In the genomic region with DNA sequence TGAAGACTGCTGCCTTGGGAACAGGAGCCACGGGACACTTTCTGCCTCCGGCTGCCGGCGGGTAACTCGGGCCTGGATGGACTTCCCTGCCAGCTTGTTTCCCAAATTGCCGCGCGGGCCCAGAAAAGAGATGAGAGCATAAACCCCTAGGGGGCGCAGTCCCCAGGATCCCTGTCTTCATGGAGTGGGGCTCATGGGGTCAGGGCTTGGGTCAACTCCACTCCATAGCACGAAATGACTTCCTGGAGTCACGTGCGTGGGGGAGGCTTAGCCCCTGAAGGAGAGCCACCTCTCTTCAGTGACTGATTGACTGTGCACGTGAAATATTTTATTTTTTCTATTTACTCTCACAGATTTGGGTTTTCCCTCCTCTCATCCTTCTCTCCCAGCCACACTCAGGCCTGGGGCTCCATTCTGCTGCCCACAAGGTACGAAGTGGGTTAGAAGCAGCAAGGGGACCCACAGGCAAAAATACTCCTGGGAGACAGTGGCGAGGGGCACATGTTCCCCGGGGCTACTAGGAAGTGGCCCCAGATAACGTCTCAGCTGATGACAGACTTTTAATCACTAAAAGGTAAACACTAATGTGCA, we compare ENCODE assay signal across 8 cellular contexts. TPM values are rescaled to one million over a fixed set of nuclear protein-coding genes. Genes with fewer than 3 reads are reported as not detected.
DNase-seq lines count a peak whose midpoint lies in the region; ATAC-seq and TF ChIP-seq lines count a peak whose summit lies in the region.

No MANE protein-coding gene starts in this region.

- H4K91ac ChIP-seq in neuronal stem cell (ENCODE audit: low read depth, low read length, poor library complexity), result no peak overlapping the region

- TF ChIP-seq CTCF in LNCaP clone FGC (IDR thresholded peaks at IDR 0.05; ENCODE audit: control insufficient read depth, extremely low read depth, insufficient read depth), result peak; percentile 43
- peak in 2 of 3 donors; percentile 30 to 32 for TF ChIP-seq CTCF in breast epithelium (IDR thresholded peaks at IDR 0.05)

- peak overlapping the region; percentile 29 to 72 for H3K27ac ChIP-seq in breast epithelium
- no peak overlapping the region for H3K27ac ChIP-seq in neuronal stem cell (replicated peaks; ENCODE audit: low read length)

- peak overlapping the region; percentile 5 for H2AFZ ChIP-seq in neuronal stem cell (ENCODE audit: low read length)

- no peaks in the 10 kb centered on the region for H3K9me3 Mint-ChIP-seq in activated CD4-positive, alpha-beta T cell treated with anti-CD3 and anti-CD28 coated beads, Interleukin-2, amount 10 ng/mL, durations not matched to agents 24 days and 14 days

- intact Hi-C loops in activated CD4-positive, alpha-beta T cell treated with anti-CD3 and anti-CD28 coated beads, Interleukin-2, amount 10 ng/mL, durations not matched to agents 24 days and 14 days (cut with micrococcal nuclease), result loop anchor here (1.0 to 10.0 kb wide), 3 partner anchors 81 to 359 kb away; no protein-coding TSS in a partner anchor
- intact Hi-C loops in breast epithelium (cut with DNase I; ENCODE audit: low total_unique reads), result no loop called here

- H3K9me3 ChIP-seq in breast epithelium (no peaks in the 10 kb centered on the region), neuronal stem cell (replicated peaks in 1 of 2; ENCODE audit: control insufficient read depth in 2 of 2, insufficient read depth in 1 of 2, low read depth in 1 of 2, low read length in 2 of 2) (no peaks in the 10 kb centered on the region)

- no peak overlapping the region for H3K4ac ChIP-seq in neuronal stem cell (ENCODE audit: low read length)

- no peak overlapping the region for H3K23ac ChIP-seq in neuronal stem cell (ENCODE audit: low read depth, low read length, poor library complexity)

- no peak overlapping the region for H4K8ac ChIP-seq in neuronal stem cell (ENCODE audit: low read depth, low read length)

- H2AK5ac ChIP-seq in neuronal stem cell (ENCODE audit: low read depth, low read length), result no peak overlapping the region

- H3K27me3 Mint-ChIP-seq in activated CD4-positive, alpha-beta T cell treated with anti-CD3 and anti-CD28 coated beads, Interleukin-2, amount 10 ng/mL, durations not matched to agents 24 days and 14 days, result peaks cover 2% of the 10 kb centered on the region

- H3K4me3 ChIP-seq in LNCaP clone FGC (ENCODE audit: low read depth, low read length) (no peak overlapping the region), breast epithelium (no peak overlapping the region), neuronal stem cell (ENCODE audit: low read length in 2 of 2) (no peak overlapping the region)

- no peak overlapping the region for H2BK15ac ChIP-seq in neuronal stem cell (ENCODE audit: low read length)

- H3K4me3 Mint-ChIP-seq in activated CD4-positive, alpha-beta T cell treated with anti-CD3 and anti-CD28 coated beads, Interleukin-2, amount 10 ng/mL, durations not matched to agents 24 days and 14 days, result no peak overlapping the region

- H3K27ac Mint-ChIP-seq in activated CD4-positive, alpha-beta T cell treated with anti-CD3 and anti-CD28 coated beads, Interleukin-2, amount 10 ng/mL, durations not matched to agents 24 days and 14 days, result no peak overlapping the region

- TF ChIP-seq POLR2A in breast epithelium (IDR thresholded peaks at IDR 0.05), result no peak

- no peak overlapping the region for H3K9ac ChIP-seq in neuronal stem cell (ENCODE audit: low read depth, low read length, poor library complexity)

- H3K27me3 ChIP-seq in breast epithelium (no peaks in the 10 kb centered on the region), neuronal stem cell (ENCODE audit: control insufficient read depth in 3 of 3, insufficient read depth in 3 of 3, low read depth in 1 of 3, low read length in 3 of 3) (no peaks in the 10 kb centered on the region)

- ATAC-seq in GM21447 (IDR thresholded peaks at IDR 0.05; ENCODE audit: unreplicated experiment), result no peak
- no peak for ATAC-seq in GM21576 (IDR thresholded peaks at IDR 0.05; ENCODE audit: unreplicated experiment)

- DNase-seq in activated CD4-positive, alpha-beta T cell treated with anti-CD3 and anti-CD28 coated beads, Interleukin-2, amount 10 ng/mL, durations not matched to agents 24 days and 14 days, result peak; percentile 80
- no peak for DNase-seq in activated CD4-positive, alpha-beta T cell treated with anti-CD3 and anti-CD28 coated beads, Interleukin-2, amount 50 U/mL, for 4 hours
- no peak for DNase-seq in LNCaP clone FGC (ENCODE audit: low read depth)
- DNase-seq in breast epithelium (ENCODE audit: low spot score in 2 of 2), result no peak
- peak; percentile 53 for DNase-seq in neuronal stem cell (ENCODE audit: low spot score)
- no peak for DNase-seq in DMS114 treated with DMSO at 0.1 percent for 48 hours (lab: John Stamatoyannopoulos, UW; ENCODE audit: unreplicated experiment)

- no peak overlapping the region for H2BK5ac ChIP-seq in neuronal stem cell (ENCODE audit: low read length)

- H2BK12ac ChIP-seq in neuronal stem cell (ENCODE audit: low read length), result no peak overlapping the region

- H3K4me2 ChIP-seq in neuronal stem cell (ENCODE audit: insufficient read depth, low read length, poor library complexity, severe bottlenecking), result no peak overlapping the region

- no CpG with 5 or more reads among the region's 17 CpGs for WGBS in neuronal stem cell (ENCODE audit: extremely low coverage in 2 of 2, insufficient read length in 2 of 2, insufficient replicate concordance in 1 of 2), 2 donors

- no peak overlapping the region for H3K14ac ChIP-seq in neuronal stem cell (ENCODE audit: low read length)

- H3K36me3 Mint-ChIP-seq in activated CD4-positive, alpha-beta T cell treated with anti-CD3 and anti-CD28 coated beads, Interleukin-2, amount 10 ng/mL, durations not matched to agents 24 days and 14 days (ENCODE audit: low read depth), result no peaks in the 10 kb centered on the region

- no peak overlapping the region for H2BK120ac ChIP-seq in neuronal stem cell (ENCODE audit: low read depth, low read length)

- H3K79me1 ChIP-seq in neuronal stem cell (ENCODE audit: low read depth, low read length), result no peaks in the 10 kb centered on the region

- peaks cover 0 to 6% of the 10 kb centered on the region in 2 donors for H3K4me1 ChIP-seq in breast epithelium
- peaks cover 4 to 6% of the 10 kb centered on the region in 2 donors for H3K4me1 ChIP-seq in neuronal stem cell (ENCODE audit: control insufficient read depth in 2 of 2, insufficient read depth in 1 of 2, low read depth in 1 of 2, low read length in 2 of 2)

- H3K4me1 Mint-ChIP-seq in activated CD4-positive, alpha-beta T cell treated with anti-CD3 and anti-CD28 coated beads, Interleukin-2, amount 10 ng/mL, durations not matched to agents 24 days and 14 days, result peaks cover 21% of the 10 kb centered on the region

- H3K18ac ChIP-seq in neuronal stem cell (ENCODE audit: low read length), result no peak overlapping the region

- H3K36me3 ChIP-seq in breast epithelium (no peaks in the 10 kb centered on the region), neuronal stem cell (replicated peaks in 1 of 2; ENCODE audit: control insufficient read depth in 2 of 2, insufficient read depth in 2 of 2, low read length in 2 of 2) (no peaks in the 10 kb centered on the region)

RNA-seq across cellular contexts. Expression of gene PGF, which starts 10.0 kb away (rescaled TPM):
- 0.23 and 0.24 TPM in 2 replicates for total RNA-seq in activated CD4-positive, alpha-beta T cell treated with anti-CD3 and anti-CD28 coated beads, Interleukin-2, amount 10 ng/mL, durations not matched to agents 24 days and 14 days
- 10 to 100 TPM in 1 of 3 donors, 1 to 10 TPM in 2; 3.7 to 17.9 (median 8.2) TPM for total RNA-seq in breast epithelium
- polyA plus RNA-seq in neuronal stem cell (2013, experiment 1 of 2), result 0.53 TPM
- 0.69 TPM for polyA plus RNA-seq in neuronal stem cell (2013, experiment 2 of 2)

RNA-seq across cellular contexts. Expression of gene RPS6KL1, which starts 22.3 kb away (rescaled TPM):
- 7.0 and 9.6 TPM in 2 replicates for total RNA-seq in activated CD4-positive, alpha-beta T cell treated with anti-CD3 and anti-CD28 coated beads, Interleukin-2, amount 10 ng/mL, durations not matched to agents 24 days and 14 days
- total RNA-seq in breast epithelium, result 1 to 10 TPM; 2.9 to 5.6 (median 3.3) TPM
- polyA plus RNA-seq in neuronal stem cell (2013, experiment 1 of 2), result 4.4 TPM
- 4.9 TPM for polyA plus RNA-seq in neuronal stem cell (2013, experiment 2 of 2)

RNA-seq across cellular contexts. Expression of gene EIF2B2, which starts 57.4 kb away (rescaled TPM):
- 51.6 and 53.3 TPM in 2 replicates for total RNA-seq in activated CD4-positive, alpha-beta T cell treated with anti-CD3 and anti-CD28 coated beads, Interleukin-2, amount 10 ng/mL, durations not matched to agents 24 days and 14 days
- total RNA-seq in breast epithelium, result 10 to 100 TPM; 31.8 to 40.3 (median 36.0) TPM
- 27.5 TPM for polyA plus RNA-seq in neuronal stem cell (2013, experiment 1 of 2)
- polyA plus RNA-seq in neuronal stem cell (2013, experiment 2 of 2), result 27.3 TPM

Comparison
In these comparisons a context has a peak if more than half of its experiments do, and no peak if none do; other contexts are left out.
1. DNase-seq: peak in activated CD4-positive, alpha-beta T cell treated with anti-CD3 and anti-CD28 coated beads, Interleukin-2, amount 10 ng/mL, durations not matched to agents 24 days and 14 days (single experiment) and neuronal stem cell (single experiment); none in activated CD4-positive, alpha-beta T cell treated with anti-CD3 and anti-CD28 coated beads, Interleukin-2, amount 50 U/mL, for 4 hours (0 of 2), LNCaP clone FGC (single experiment), breast epithelium (0 of 2) and DMS114 treated with DMSO at 0.1 percent for 48 hours (single experiment).